Comparison of ENCODE assay signal across 26 cellular contexts in the genomic region with DNA sequence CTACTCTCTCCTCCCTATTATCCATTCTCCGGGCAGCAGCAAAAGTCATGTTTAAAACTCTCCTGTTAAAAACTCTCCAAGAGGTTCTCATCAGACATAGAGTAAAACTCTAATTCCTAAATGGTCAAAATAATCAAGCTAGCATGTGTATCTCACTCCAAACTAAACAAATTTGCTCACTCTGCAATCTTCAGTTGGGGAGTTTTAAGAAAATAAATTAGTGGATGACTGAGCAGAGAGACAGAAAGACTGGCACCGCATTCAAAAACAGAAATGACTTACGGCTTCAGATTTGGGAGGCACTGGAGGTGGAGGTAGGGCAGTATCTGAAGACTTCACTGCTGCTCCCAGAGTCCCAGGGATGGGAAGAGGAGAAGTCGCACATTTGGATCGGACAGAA.
"Had no signal": no experiment of that assay in that cellular context is flagged by ENCODE, and none has a peak within 500 bp of the region (broad histone marks: within the 10 kb centered on the region; RNA-seq: fewer than 3 reads in every experiment).

No MANE protein-coding gene starts in this region.

- H3K4me3 Mint-ChIP-seq: central memory CD8-positive, alpha-beta T cell; naive thymus-derived CD4-positive, alpha-beta T cell; stimulated activated effector memory CD8-positive, alpha-beta T cell treated with anti-CD3 and anti-CD28 coated beads, Interleukin-12 subunit alpha, Interleukin-12 subunit beta, amount 100 ng/mL, for 72 hours; type B pancreatic cell had no signal

- H3K27ac ChIP-seq: colonic mucosa, esophagus muscularis mucosa, ovary, psoas muscle, sigmoid colon, testis had no signal

- H3K27me3 ChIP-seq: colonic mucosa, esophagus muscularis mucosa, heart right ventricle, ovary, sigmoid colon, testis had no signal

- H3K27ac Mint-ChIP-seq: naive thymus-derived CD4-positive, alpha-beta T cell; stimulated activated effector memory CD8-positive, alpha-beta T cell treated with anti-CD3 and anti-CD28 coated beads, Interleukin-12 subunit alpha, Interleukin-12 subunit beta, amount 100 ng/mL, for 72 hours; type B pancreatic cell had no signal

- H3K27me3 Mint-ChIP-seq: type B pancreatic cell had no signal

- H3K4me1 Mint-ChIP-seq: central memory CD8-positive, alpha-beta T cell; naive thymus-derived CD4-positive, alpha-beta T cell; stimulated activated effector memory CD8-positive, alpha-beta T cell treated with anti-CD3 and anti-CD28 coated beads, Interleukin-12 subunit alpha, Interleukin-12 subunit beta, amount 100 ng/mL, for 72 hours had no signal

- H3K36me3 ChIP-seq: colonic mucosa, ovary had no signal

- H3K9me3 ChIP-seq: colonic mucosa, esophagus muscularis mucosa, ovary, psoas muscle, sigmoid colon, testis had no signal

- H3K4me1 ChIP-seq: colonic mucosa, psoas muscle, testis had no signal

- H3K4me3 ChIP-seq: colonic mucosa, esophagus muscularis mucosa, heart right ventricle, ovary, psoas muscle, sigmoid colon, testis had no signal

- DNase-seq: colonic mucosa; dermis blood vessel endothelial cell; effector memory CD4-positive, alpha-beta T cell; foreskin melanocyte; glutamatergic neuron; hippocampal formation; left colon; mesenchymal stem cell; midbrain; naive thymus-derived CD4-positive, alpha-beta T cell; occipital lobe; ovary; posterior cingulate gyrus; psoas muscle; retina; sigmoid colon; stimulated activated CD4-positive, alpha-beta T cell treated with anti-CD3 and anti-CD28 coated beads, Interleukin-2, amount 100 ng/mL, for 24 hours; stimulated activated CD4-positive, alpha-beta T cell treated with anti-CD3 and anti-CD28 coated beads, Interleukin-4, amount 100 ng/mL, for 24 hours; stimulated activated naive CD4-positive, alpha-beta T cell treated with Interleukin-2 at 50 U/mL for 16 hours; substantia nigra; testis had no signal

- H3K9me3 Mint-ChIP-seq: central memory CD8-positive, alpha-beta T cell; naive thymus-derived CD4-positive, alpha-beta T cell; stimulated activated effector memory CD8-positive, alpha-beta T cell treated with anti-CD3 and anti-CD28 coated beads, Interleukin-12 subunit alpha, Interleukin-12 subunit beta, amount 100 ng/mL, for 72 hours; type B pancreatic cell had no signal

- H3K36me3 Mint-ChIP-seq: naive thymus-derived CD4-positive, alpha-beta T cell; stimulated activated effector memory CD8-positive, alpha-beta T cell treated with anti-CD3 and anti-CD28 coated beads, Interleukin-12 subunit alpha, Interleukin-12 subunit beta, amount 100 ng/mL, for 72 hours had no signal

- ATAC-seq: left colon; naive thymus-derived CD4-positive, alpha-beta T cell; psoas muscle; stimulated activated effector memory CD8-positive, alpha-beta T cell treated with anti-CD3 and anti-CD28 coated beads, Interleukin-12 subunit alpha, Interleukin-12 subunit beta, amount 100 ng/mL, for 72 hours had no signal
